ENCODE assay signal across 1 cellular context in genomic region chr15:41804361-41804760, GRCh38.
TF ChIP-seq lines count a peak whose summit lies in the region.

No MANE protein-coding gene starts in this region.

TF ChIP-seq in GM23338, 12 proteins besides CTCF, POLR2A, EP300 and RAD21 (continued from another document):
- TF ChIP-seq EZH2phosphoT487 (IDR thresholded peaks at IDR 0.05; ENCODE audit: unreplicated experiment): no peak
